In genomic region chr22:48253573-48253972, GRCh38 we compare ENCODE assay signal across 14 cellular contexts.
DNase-seq lines count a peak whose midpoint lies in the region; TF ChIP-seq lines count a peak whose summit lies in the region.
"Had no signal": no experiment of that assay in that cellular context is flagged by ENCODE, and none has a peak within 500 bp of the region (broad histone marks: within the 10 kb centered on the region; RNA-seq: fewer than 3 reads in every experiment).

No MANE protein-coding gene starts in this region.

- no peak overlapping the region for H3K4ac ChIP-seq in neuronal stem cell (ENCODE audit: low read length)

- peak overlapping the region; percentile 47 for H2AK5ac ChIP-seq in neuronal stem cell (ENCODE audit: low read depth, low read length)

- H3K27me3 ChIP-seq in BLaER1 treated with 17β-estradiol and CSF1 and Interleukin-3, amounts not matched to agents 10 nM and 100 nM = no peaks in the 10 kb centered on the region
- H3K27me3 ChIP-seq in neuronal stem cell (ENCODE audit: control insufficient read depth in 3 of 3, insufficient read depth in 3 of 3, low read depth in 1 of 3, low read length in 3 of 3) = no peaks in the 10 kb centered on the region

- no peaks in the 10 kb centered on the region for H4K20me1 ChIP-seq in BLaER1 treated with 17β-estradiol and CSF1 and Interleukin-3, amounts not matched to agents 10 nM and 100 nM

- 0 out of 2 replicates have a peak, but pooled peaks have one; percentile 13 for TF ChIP-seq CTCF in LNCaP clone FGC (IDR thresholded peaks at IDR 0.05; ENCODE audit: control insufficient read depth, extremely low read depth, insufficient read depth)

- no peak overlapping the region for H3K14ac ChIP-seq in neuronal stem cell (ENCODE audit: low read length)

- peak overlapping the region in 6 of 11 experiments; percentile 16 to 49 (median 36); a peak in 8 of 22 replicates for H3K4me2 ChIP-seq in BLaER1 treated with 17β-estradiol and CSF1 and Interleukin-3, amounts not matched to agents 10 nM and 100 nM
- no peak overlapping the region for H3K4me2 ChIP-seq in neuronal stem cell (ENCODE audit: insufficient read depth, low read length, poor library complexity, severe bottlenecking)

- peaks cover 14 to 20% (median 17%) of the 10 kb centered on the region in 10 experiments; a peak in 19 of 20 replicates for H3K4me1 ChIP-seq in BLaER1 treated with 17β-estradiol and CSF1 and Interleukin-3, amounts not matched to agents 10 nM and 100 nM
- H3K4me1 ChIP-seq in neuronal stem cell (ENCODE audit: control insufficient read depth in 2 of 2, insufficient read depth in 1 of 2, low read depth in 1 of 2, low read length in 2 of 2) = peaks cover 0 to 19% of the 10 kb centered on the region in 2 donors

- peak overlapping the region; percentile 49 for H3K18ac ChIP-seq in neuronal stem cell (ENCODE audit: low read length)

- no peak overlapping the region for H2BK12ac ChIP-seq in neuronal stem cell (ENCODE audit: low read length)

- H2AFZ ChIP-seq in neuronal stem cell (ENCODE audit: low read length) = no peak overlapping the region

- H3K9ac ChIP-seq in BLaER1 treated with 17β-estradiol and CSF1 and Interleukin-3, amounts not matched to agents 10 nM and 100 nM = no peak overlapping the region
- H3K9ac ChIP-seq in neuronal stem cell (ENCODE audit: low read depth, low read length, poor library complexity) = no peak overlapping the region

- no peaks in the 10 kb centered on the region for H3K36me3 ChIP-seq in BLaER1 treated with 17β-estradiol and CSF1 and Interleukin-3, amounts not matched to agents 10 nM and 100 nM
- H3K36me3 ChIP-seq in neuronal stem cell (replicated peaks in 1 of 2; ENCODE audit: control insufficient read depth in 2 of 2, insufficient read depth in 2 of 2, low read length in 2 of 2) = no peaks in the 10 kb centered on the region

- H4K91ac ChIP-seq in neuronal stem cell (ENCODE audit: low read depth, low read length, poor library complexity) = no peak overlapping the region

- DNase-seq in LNCaP clone FGC (ENCODE audit: low read depth) = no peak
- DNase-seq in islet precursor cell = peak; percentile 17
- DNase-seq in neuronal stem cell (ENCODE audit: low spot score) = no peak
- DNase-seq in GF-D8 (lab: John Stamatoyannopoulos, UW) = no peak
- no peak for DNase-seq in LoVo (ENCODE audit: low spot score)
- DNase-seq in UCSD-AML1 (lab: John Stamatoyannopoulos, UW; ENCODE audit: unreplicated experiment) = no peak
- DNase-seq: DND-41, HCEC 1CT, NCI-H2107, NCI-H510A, NCI-H774, OCI-M1, SIG-M5 had no signal

- H3K4me3 ChIP-seq in BLaER1 treated with 17β-estradiol and CSF1 and Interleukin-3, amounts not matched to agents 10 nM and 100 nM = no peak overlapping the region
- H3K4me3 ChIP-seq in LNCaP clone FGC (ENCODE audit: low read depth, low read length) = no peak overlapping the region
- H3K4me3 ChIP-seq in neuronal stem cell (ENCODE audit: low read length in 2 of 2) = no peak overlapping the region

- H2BK5ac ChIP-seq in neuronal stem cell (ENCODE audit: low read length) = no peak overlapping the region

- WGBS in neuronal stem cell (ENCODE audit: extremely low coverage in 2 of 2, insufficient read length in 2 of 2, insufficient replicate concordance in 1 of 2), 2 donors = no CpG with 5 or more reads among the region's 6 CpGs

- H2BK120ac ChIP-seq in neuronal stem cell (ENCODE audit: low read depth, low read length) = no peak overlapping the region

- no peaks in the 10 kb centered on the region for H3K9me3 ChIP-seq in BLaER1 treated with 17β-estradiol and CSF1 and Interleukin-3, amounts not matched to agents 10 nM and 100 nM (replicated peaks in 1 of 11)
- no peaks in the 10 kb centered on the region for H3K9me3 ChIP-seq in neuronal stem cell (replicated peaks in 1 of 2; ENCODE audit: control insufficient read depth in 2 of 2, insufficient read depth in 1 of 2, low read depth in 1 of 2, low read length in 2 of 2)

- H4K8ac ChIP-seq in neuronal stem cell (ENCODE audit: low read depth, low read length) = no peak overlapping the region

- no peak overlapping the region for H3K27ac ChIP-seq in BLaER1 treated with 17β-estradiol and CSF1 and Interleukin-3, amounts not matched to agents 10 nM and 100 nM
- H3K27ac ChIP-seq in neuronal stem cell (replicated peaks; ENCODE audit: low read length) = no peak overlapping the region

- no peaks in the 10 kb centered on the region for H3K79me1 ChIP-seq in neuronal stem cell (ENCODE audit: low read depth, low read length)

- H3K23ac ChIP-seq in neuronal stem cell (ENCODE audit: low read depth, low read length, poor library complexity) = no peak overlapping the region

- peak overlapping the region; percentile 27 for H2BK15ac ChIP-seq in neuronal stem cell (ENCODE audit: low read length)
